20 cellular contexts compared by ENCODE assay signal in the genomic region with DNA sequence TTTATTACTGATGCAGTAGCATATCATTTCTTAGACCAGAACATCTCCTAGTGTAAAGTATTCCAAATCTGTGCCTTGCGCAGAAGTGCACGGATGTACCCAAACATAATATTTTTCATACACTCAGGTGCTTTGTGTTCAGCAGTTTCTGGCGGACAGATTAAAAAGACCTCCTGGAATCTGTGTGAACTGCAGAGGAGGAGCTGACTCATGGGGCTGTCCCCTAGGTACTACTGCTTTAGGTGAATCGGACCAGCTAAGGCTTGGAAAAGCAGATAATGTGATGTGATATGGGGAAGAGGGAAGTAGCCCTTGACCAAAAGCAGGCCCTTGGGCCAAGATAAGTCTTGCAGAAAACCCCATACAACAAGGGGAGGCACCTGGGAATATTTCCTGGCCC.
"Had no signal": no experiment of that assay in that cellular context is flagged by ENCODE, and none has a peak within 500 bp of the region (broad histone marks: within the 10 kb centered on the region; RNA-seq: fewer than 3 reads in every experiment).

No MANE protein-coding gene starts in this region.

- DNase-seq: activated CD4-positive, alpha-beta T cell treated with anti-CD3 and anti-CD28 coated beads, Interleukin-2, amount 10 ng/mL, durations not matched to agents 24 days and 14 days; activated CD8-positive, alpha-beta memory T cell treated with anti-CD3 and anti-CD28 coated beads, Interleukin-2, amount 50 U/mL, for 4 hours; activated CD8-positive, alpha-beta T cell treated with anti-CD3 and anti-CD28 coated beads, Interleukin-2, amount 10 ng/mL, durations not matched to agents 7 days and 5 days; activated naive CD4-positive, alpha-beta T cell treated with anti-CD3 and anti-CD28 coated beads for 36 hours; activated naive CD8-positive, alpha-beta T cell treated with anti-CD3 and anti-CD28 coated beads, Interleukin-2, amount 50 U/mL, for 24 hours; activated T-cell treated with anti-CD3 and anti-CD28 coated beads, Interleukin-2, amount 50 U/mL, for 4 hours; aorta; heart right ventricle; immature natural killer cell; kidney glomerular epithelial cell; pancreas; sigmoid colon; spleen; stimulated activated naive B cell treated with anti-CD40 and anti-IgM and Interleukin-4, amounts not matched to agents 10 μg/mL and 1 μg/mL and 100 μg/mL, for 72 hours; T-helper 1 cell; T-helper 9 cell had no signal

- H3K27ac ChIP-seq: coronary artery, gastroesophageal sphincter, heart right ventricle, neutrophil, pancreas, sigmoid colon, spleen had no signal

- H3K4me1 ChIP-seq: gastroesophageal sphincter, heart right ventricle, pancreas, sigmoid colon, spleen had no signal

- H3K36me3 ChIP-seq: gastroesophageal sphincter, heart right ventricle, neutrophil, pancreas, sigmoid colon, spleen had no signal

- ATAC-seq: activated CD8-positive, alpha-beta T cell treated with anti-CD3 and anti-CD28 coated beads, Interleukin-2, amount 10 ng/mL, durations not matched to agents 7 days and 5 days; activated naive CD8-positive, alpha-beta T cell treated with anti-CD3 and anti-CD28 coated beads, Interleukin-2, amount 50 U/mL, for 24 hours; activated T-cell treated with anti-CD3 and anti-CD28 coated beads, Interleukin-2, amount 50 U/mL, for 4 hours; gastroesophageal sphincter; heart right ventricle; natural killer cell treated with Interleukin-12 subunit alpha and Interleukin-12 subunit beta and Interleukin-15 and Interleukin-18, amount 100 ng/mL, for 72 hours; pancreas; stimulated activated naive B cell treated with anti-CD40 and anti-IgM and Interleukin-4, amounts not matched to agents 10 μg/mL and 1 μg/mL and 100 μg/mL, for 72 hours had no signal

- H3K4me3 ChIP-seq: coronary artery, gastroesophageal sphincter, heart right ventricle, pancreas, sigmoid colon, spleen had no signal

- H3K27me3 ChIP-seq: gastroesophageal sphincter, heart right ventricle, neutrophil, pancreas, sigmoid colon, spleen had no signal

- H3K9me3 ChIP-seq: gastroesophageal sphincter, neutrophil, pancreas, spleen had no signal
